Comparison of ENCODE assay signal across 8 cellular contexts in genomic region chr19:31350693-31351211, GRCh38. TPM values are rescaled to one million over a fixed set of nuclear protein-coding genes. Genes with fewer than 3 reads are reported as not detected.
A peak's percentile ranks its signal among the peaks of the same experiment; 100 is the strongest.
DNase-seq lines count a peak whose midpoint lies in the region; ATAC-seq and TF ChIP-seq lines count a peak whose summit lies in the region.

No MANE protein-coding gene starts in this region.

- H3K9ac ChIP-seq in adipocyte (ENCODE audit: low read length), result peak overlapping the region; percentile 93

- H3K4me3 Mint-ChIP-seq in CD8-positive, alpha-beta T cell, result peak overlapping the region; percentile 86
- peak overlapping the region; percentile 95 for H3K4me3 Mint-ChIP-seq in osteocyte (ENCODE audit: unreplicated experiment)

- H3K4me3 ChIP-seq in CD8-positive, alpha-beta T cell (ENCODE audit: low read depth, low read length), result peak overlapping the region; percentile 49
- H3K4me3 ChIP-seq in adipocyte (ENCODE audit: low read length), result peak overlapping the region; percentile 90

- intact Hi-C loops in CD8-positive, alpha-beta T cell (cut with DNase I, micrococcal nuclease), result loop anchor here (10.0 kb wide), 2 partner anchors 566 to 1234 kb away; partner anchors contain the start of gene PDCD5 (in 1 of the 2)
- intact Hi-C loops in left cardiac atrium (cut with DNase I), result no loop called here

- CTCF ChIA-PET in CD8-positive, alpha-beta T cell (lab: Charles Lee), result no interaction called here

- peaks cover 57% of the 10 kb centered on the region for H3K27me3 Mint-ChIP-seq in CD8-positive, alpha-beta T cell (ENCODE audit: low read depth)
- peaks cover 42% of the 10 kb centered on the region for H3K27me3 Mint-ChIP-seq in osteocyte (ENCODE audit: unreplicated experiment)

- peaks cover 2% of the 10 kb centered on the region for H3K36me3 Mint-ChIP-seq in CD8-positive, alpha-beta T cell
- H3K36me3 Mint-ChIP-seq in osteocyte (ENCODE audit: unreplicated experiment), result peaks cover 2% of the 10 kb centered on the region

- peak; percentile 25 for ATAC-seq in CD8-positive, alpha-beta T cell
- ATAC-seq in left cardiac atrium (peak; percentile 15 to 60), HG03342 (IDR thresholded peaks at IDR 0.05; ENCODE audit: unreplicated experiment) (no peak)

- no peak overlapping the region for H3K27ac ChIP-seq in CD8-positive, alpha-beta T cell (ENCODE audit: low read depth, low read length)

- H3K4me1 ChIP-seq in CD8-positive, alpha-beta T cell (ENCODE audit: insufficient read depth, low read length), result peaks cover 22% of the 10 kb centered on the region
- peaks cover 18% of the 10 kb centered on the region for H3K4me1 ChIP-seq in adipocyte (ENCODE audit: control insufficient read depth, insufficient read depth, low read length)

- TF ChIP-seq CTCF in CD8-positive, alpha-beta T cell (IDR thresholded peaks at IDR 0.05), result no peak
- no peak for TF ChIP-seq CTCF in osteocyte (IDR thresholded peaks at IDR 0.05)

- peaks cover 31% of the 10 kb centered on the region for H3K4me1 Mint-ChIP-seq in CD8-positive, alpha-beta T cell (ENCODE audit: low read depth)
- H3K4me1 Mint-ChIP-seq in osteocyte (ENCODE audit: unreplicated experiment), result peaks cover 42% of the 10 kb centered on the region

- no peaks in the 10 kb centered on the region for H3K9me3 ChIP-seq in CD8-positive, alpha-beta T cell (ENCODE audit: low read length)
- H3K9me3 ChIP-seq in adipocyte (ENCODE audit: control insufficient read depth, low read length), result no peaks in the 10 kb centered on the region

- H3K27me3 ChIP-seq in CD8-positive, alpha-beta T cell (ENCODE audit: insufficient read depth, low read length), result peaks cover 54% of the 10 kb centered on the region
- no peaks in the 10 kb centered on the region for H3K27me3 ChIP-seq in adipocyte (replicated peaks; ENCODE audit: control insufficient read depth, insufficient read depth, low read length)

- no peaks in the 10 kb centered on the region for H3K9me3 Mint-ChIP-seq in CD8-positive, alpha-beta T cell
- H3K9me3 Mint-ChIP-seq in osteocyte (ENCODE audit: unreplicated experiment), result no peaks in the 10 kb centered on the region

- DNase-seq in CD8-positive, alpha-beta T cell, result no peak
- DNase-seq in Kasumi-1 (lab: John Stamatoyannopoulos, UW) (peak; percentile 15 to 41), adipocyte (ENCODE audit: low read depth) (peak; percentile 87), left cardiac atrium (peak; percentile 64), osteocyte (ENCODE audit: extremely low spot score, unreplicated experiment) (peak; percentile 87), NCI-H2107 treated with DMSO at 0.1 percent for 48 hours (lab: John Stamatoyannopoulos, UW; ENCODE audit: unreplicated experiment) (no peak)
- no peak for DNase-seq in NK-92 treated with Interleukin-12 subunit alpha and Interleukin-12 subunit beta, amount 100 ng/mL, for 24 hours (lab: John Stamatoyannopoulos, UW)

- H3K27ac Mint-ChIP-seq in CD8-positive, alpha-beta T cell, result no peak overlapping the region
- peak overlapping the region; percentile 90 for H3K27ac Mint-ChIP-seq in osteocyte (ENCODE audit: unreplicated experiment)

- H3K36me3 ChIP-seq in CD8-positive, alpha-beta T cell (ENCODE audit: insufficient read depth, low read length), result no peaks in the 10 kb centered on the region
- H3K36me3 ChIP-seq in adipocyte (ENCODE audit: control insufficient read depth, insufficient read depth, low read length, severe bottlenecking), result no peaks in the 10 kb centered on the region

- POLR2A ChIA-PET in CD8-positive, alpha-beta T cell (lab: Charles Lee), result no interaction called here

RNA-seq across cellular contexts. Expression of gene TSHZ3, which starts 1.5 kb away (rescaled TPM):
- not detected for total RNA-seq in CD8-positive, alpha-beta T cell
- 1 to 10 TPM; 4.3 to 5.4 TPM for total RNA-seq in left cardiac atrium
- total RNA-seq in osteocyte, result 10.7 and 11.9 TPM in 2 replicates

Comparison
In these comparisons a context has a peak if more than half of its experiments do, and no peak if none do; other contexts are left out.
1. DNase-seq: peak in Kasumi-1 (2 of 2), adipocyte (single experiment), left cardiac atrium (single experiment) and osteocyte (single experiment); none in CD8-positive, alpha-beta T cell (0 of 7), NK-92 treated with Interleukin-12 subunit alpha and Interleukin-12 subunit beta, amount 100 ng/mL, for 24 hours (single experiment) and NCI-H2107 treated with DMSO at 0.1 percent for 48 hours (single experiment).
2. RNA of gene TSHZ3, which starts 1.5 kb away (total RNA-seq): 10.7 to 11.9 TPM in osteocyte and 4.3 to 5.4 TPM in left cardiac atrium; not detected in CD8-positive, alpha-beta T cell; every median in the first group is over 4 times any median in the second.
3. intact Hi-C loops: an anchor here in CD8-positive, alpha-beta T cell (10.0 kb wide); none called in left cardiac atrium.